ENCODE assay signal across 30 cellular contexts in genomic region chr12:120844768-120845449, GRCh38. TPM values are rescaled to one million over a fixed set of nuclear protein-coding genes. Genes with fewer than 3 reads are reported as not detected.
DNase-seq lines count a peak whose midpoint lies in the region; ATAC-seq and TF ChIP-seq lines count a peak whose summit lies in the region.
"Had no signal": no experiment of that assay in that cellular context is flagged by ENCODE, and none has a peak within 500 bp of the region (broad histone marks: within the 10 kb centered on the region; RNA-seq: fewer than 3 reads in every experiment).

No MANE protein-coding gene starts in this region.

- TF ChIP-seq POLR2A in gastrocnemius medialis (IDR thresholded peaks at IDR 0.05) = no peak

- no peak for DNase-seq in activated CD4-positive, CD25-positive, alpha-beta regulatory T cell treated with anti-CD3 and anti-CD28 coated beads, Interleukin-2, amount 50 U/mL, for 72 hours
- no peak for DNase-seq in HFF-Myc (ENCODE audit: extremely low read depth, low read depth)
- DNase-seq in pons (ENCODE audit: low spot score) = peak; percentile 43
- DNase-seq in gastrocnemius medialis = no peak
- DNase-seq: activated CD4-positive, alpha-beta memory T cell treated with anti-CD3 and anti-CD28 coated beads, Interleukin-2, amount 10 ng/mL, durations not matched to agents 7 days and 5 days; activated naive CD4-positive, alpha-beta T cell treated with Interleukin-2 at 50 U/mL for 16 hours; AML-193; central memory CD4-positive, alpha-beta T cell; COR-L47; effector CD8-positive, alpha-beta T cell; erythroblast; foreskin keratinocyte; GOT3; left ventricle myocardium superior; NCI-H1105; NCI-H510A; NK-92 treated with Interleukin-12 subunit alpha and Interleukin-12 subunit beta, amount 100 ng/mL, for 24 hours; occipital lobe; Peyer's patch; stimulated activated CD4-positive, alpha-beta T cell treated with anti-CD3 and anti-CD28 coated beads, Interleukin-12 subunit alpha, Interleukin-12 subunit beta, amount 100 ng/mL, for 4 hours; stimulated activated CD4-positive, alpha-beta T cell treated with anti-CD3 and anti-CD28 coated beads, Interleukin-4, amount 100 ng/mL, for 4 hours; stomach had no signal

- in situ Hi-C loops in gastrocnemius medialis (cut with MboI; ENCODE audit: low sequenced_read_pairs in 4 of 4) = no loop called here

- ATAC-seq in activated CD4-positive, CD25-positive, alpha-beta regulatory T cell treated with anti-CD3 and anti-CD28 coated beads, Interleukin-2, amount 50 U/mL, for 24 hours = peak; percentile 33 to 64
- ATAC-seq in gastrocnemius medialis (no peak), HG02798 (IDR thresholded peaks at IDR 0.05; ENCODE audit: poor library complexity, unreplicated experiment) (no peak), HG03196 (IDR thresholded peaks at IDR 0.05; ENCODE audit: unreplicated experiment) (no peak)
- ATAC-seq: foreskin keratinocyte, left ventricle myocardium superior had no signal

- H3K4me3 ChIP-seq in HFF-Myc (replicated peaks; ENCODE audit: low read depth, low read length) = no peak overlapping the region
- no peak overlapping the region for H3K4me3 ChIP-seq in gastrocnemius medialis
- H3K4me3 ChIP-seq: Peyer's patch, right atrium auricular region, SJSA1, stomach, upper lobe of left lung had no signal

- peaks cover 49 to 54% of the 10 kb centered on the region in 2 donors for H3K4me1 ChIP-seq in gastrocnemius medialis

- H3K27ac ChIP-seq in layer of hippocampus (ENCODE audit: low read depth, low read length) (peak overlapping the region; percentile 64), gastrocnemius medialis (no peak overlapping the region)
- H3K27ac ChIP-seq: 22Rv1, foreskin keratinocyte, Peyer's patch, right atrium auricular region, SJSA1, stomach, upper lobe of left lung had no signal

- H3K27me3 ChIP-seq in layer of hippocampus (ENCODE audit: control insufficient read depth, insufficient read depth, low read length) = no peaks in the 10 kb centered on the region
- no peaks in the 10 kb centered on the region for H3K27me3 ChIP-seq in gastrocnemius medialis
- H3K27me3 ChIP-seq: foreskin keratinocyte, Peyer's patch, right atrium auricular region, SJSA1, stomach, upper lobe of left lung had no signal

- no peaks in the 10 kb centered on the region for H3K9me3 ChIP-seq in gastrocnemius medialis
- H3K9me3 ChIP-seq: Peyer's patch, right atrium auricular region, SJSA1, stomach, upper lobe of left lung had no signal

- TF ChIP-seq CTCF in HFF-Myc (IDR thresholded peaks at IDR 0.05; ENCODE audit: low read depth, low read length, missing control alignments) (peak; percentile 12), gastrocnemius medialis (IDR thresholded peaks at IDR 0.05 in 4 of 5, conservative IDR thresholded peaks at IDR 0.05 in 1 of 5) (no peak)

- no peaks in the 10 kb centered on the region for H3K36me3 ChIP-seq in gastrocnemius medialis
- H3K36me3 ChIP-seq: Peyer's patch, right atrium auricular region, SJSA1, upper lobe of left lung had no signal

- intact Hi-C loops in gastrocnemius medialis (cut with DNase I; ENCODE audit: low total_unique reads) = no loop called here

RNA-seq across cellular contexts. Expression of gene SPPL3, which starts 59.2 kb away (rescaled TPM):
- total RNA-seq in gastrocnemius medialis = 10 to 100 TPM; 10.1 to 21.3 (median 10.6) TPM

Comparison
In these comparisons a context has a peak if more than half of its experiments do, and no peak if none do; other contexts are left out.
1. ATAC-seq: peak in activated CD4-positive, CD25-positive, alpha-beta regulatory T cell treated with anti-CD3 and anti-CD28 coated beads, Interleukin-2, amount 50 U/mL, for 24 hours (2 of 2); none in gastrocnemius medialis (0 of 2), HG02798 (single experiment) and HG03196 (single experiment).